Comparison of ENCODE assay signal across 1 cellular context in the genomic region with DNA sequence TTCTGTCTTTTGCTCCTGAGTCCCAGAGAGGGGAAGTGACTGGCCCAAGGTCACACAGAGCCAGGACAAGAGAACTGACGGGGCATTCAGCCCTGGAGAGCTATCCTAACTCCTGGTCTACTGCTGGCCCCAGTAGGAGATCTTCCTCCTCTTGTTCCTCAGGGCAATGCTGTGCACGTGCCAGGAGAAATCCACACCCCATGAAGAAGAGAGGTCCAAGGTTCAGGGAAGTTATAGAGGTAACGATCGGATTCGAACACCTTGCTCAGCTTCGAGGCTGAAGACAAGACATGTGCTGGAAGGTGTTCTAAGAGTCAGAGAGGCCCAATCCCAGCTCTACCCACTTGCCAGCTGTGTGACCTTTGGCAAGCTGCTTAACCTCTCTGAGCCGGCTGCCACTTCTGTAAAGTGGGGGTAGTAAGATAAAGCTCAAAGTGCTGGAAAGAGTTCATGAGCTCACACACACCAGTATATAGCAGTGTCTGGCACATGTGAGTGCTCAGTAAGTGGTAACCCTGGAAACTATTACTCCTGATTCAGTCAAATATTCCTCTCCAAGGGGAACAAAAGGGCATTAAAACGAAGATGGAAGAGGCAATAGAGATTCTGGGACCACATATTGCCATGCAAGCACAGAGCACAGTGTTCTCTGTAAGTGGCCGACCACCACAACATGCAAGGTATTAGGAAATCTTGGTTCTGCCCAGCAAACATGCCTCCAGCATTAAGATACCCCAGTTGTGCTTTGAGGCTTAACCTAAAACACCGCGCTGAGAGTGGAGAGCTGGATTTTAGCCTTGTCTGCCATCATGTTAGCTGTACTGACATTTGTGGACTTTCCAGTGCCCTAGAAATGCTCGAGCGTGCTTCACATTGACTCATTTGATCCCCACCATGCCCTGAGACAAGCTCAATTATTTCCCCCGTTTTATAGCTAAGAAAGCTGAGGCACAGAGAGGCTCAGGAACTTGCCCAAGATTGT.
A peak's percentile ranks its signal among the peaks of the same experiment; 100 is the strongest.
TF ChIP-seq lines count a peak whose summit lies in the region.

No MANE protein-coding gene starts in this region.

TF ChIP-seq in HepG2, 621 proteins besides CTCF, POLR2A, EP300 and RAD21:
- TF ChIP-seq GABPB1 (CRISPR knock-in tag; IDR thresholded peaks at IDR 0.05) (no peak), KDM1A (CRISPR knock-in tag; IDR thresholded peaks at IDR 0.05) (0 out of 2 replicates have a peak, but pooled peaks have one; percentile 58), ZNF768 (CRISPR knock-in tag; IDR thresholded peaks at IDR 0.05) (peak; percentile 99), ADNP (CRISPR knock-in tag; IDR thresholded peaks at IDR 0.05) (peak; percentile 76), ZMYM3 (CRISPR knock-in tag; IDR thresholded peaks at IDR 0.05) (peak; percentile 86), ZFP36 (IDR thresholded peaks at IDR 0.05; ENCODE audit: borderline replicate concordance, low read depth, low read length, partially characterized antibody) (peak; percentile 75)
